In genomic region chr3:157499342-157499963, GRCh38 we compare ENCODE assay signal across 8 cellular contexts. TPM values are rescaled to one million over a fixed set of nuclear protein-coding genes. Genes with fewer than 3 reads are reported as not detected.
DNase-seq lines count a peak whose midpoint lies in the region; FAIRE-seq and TF ChIP-seq lines count a peak whose summit lies in the region.

No MANE protein-coding gene starts in this region.

- peak overlapping the region; percentile 67 for H4K91ac ChIP-seq in H1 (replicated peaks; ENCODE audit: insufficient read length, low read length)

- CTCF ChIA-PET in H1 (lab: Charles Lee; ENCODE audit: partially characterized antibody) = interaction anchor here (0.7 to 5.1 kb wide), 7 partner anchors 28 to 313 kb away, joined by 3 to 31 read pairs (median 3); no protein-coding TSS in a partner anchor
- CTCF ChIA-PET in activated naive CD4-positive, alpha-beta T cell treated with anti-CD3 and anti-CD28 coated beads, Interleukin-2, amount 10 ng/mL, durations not matched to agents 7 days and 5 days (lab: Charles Lee) = no interaction called here

- no peaks in the 10 kb centered on the region for H4K20me1 ChIP-seq in H1 (replicated peaks in 1 of 2; ENCODE audit: control insufficient read depth in 1 of 2, insufficient read depth in 2 of 2, low read length in 2 of 2)

- peak overlapping the region; percentile 77 for H2AFZ ChIP-seq in H1 (ENCODE audit: low read length)

- H2BK12ac ChIP-seq in H1 (ENCODE audit: low read depth, low read length) = peak overlapping the region; percentile 89; the same call in 1 of the 2 replicates

- H3K27ac ChIP-seq in H1 (ENCODE audit: low read depth, low read length) (peak overlapping the region; percentile 79), mesendoderm (ENCODE audit: low read depth, low read length) (no peak overlapping the region)

- H3K4ac ChIP-seq in H1 (replicated peaks; ENCODE audit: insufficient read length, low read depth, low read length) (no peak overlapping the region), mesendoderm (ENCODE audit: low read depth, low read length) (no peak overlapping the region)

- no peak overlapping the region for H3K4me3 Mint-ChIP-seq in activated naive CD4-positive, alpha-beta T cell treated with anti-CD3 and anti-CD28 coated beads, Interleukin-2, amount 10 ng/mL, durations not matched to agents 7 days and 5 days

- H3K56ac ChIP-seq in H1 (replicated peaks; ENCODE audit: insufficient read length, low read depth, low read length) = no peak overlapping the region
- H3K56ac ChIP-seq in mesendoderm (ENCODE audit: low read length) = peak overlapping the region; percentile 77

- H3K9ac ChIP-seq in H1 (replicated peaks in 1 of 4; ENCODE audit: extremely low read depth in 1 of 4, low read depth in 3 of 4, low read length in 3 of 4) (peak overlapping the region; percentile 63 to 82 (median 70)), mesendoderm (ENCODE audit: low read length) (peak overlapping the region; percentile 37)

- peaks cover 4 to 21% (median 18%) of the 10 kb centered on the region in 4 experiments; a peak in 5 of 7 replicates for H3K4me1 ChIP-seq in H1 (replicated peaks in 1 of 4; ENCODE audit: control insufficient read depth in 3 of 4, insufficient read depth in 4 of 4, low read length in 3 of 4)
- H3K4me1 ChIP-seq in mesendoderm (ENCODE audit: control insufficient read depth, low read depth, low read length) = peaks cover 8% of the 10 kb centered on the region

- no peak overlapping the region for H3K27ac Mint-ChIP-seq in activated naive CD4-positive, alpha-beta T cell treated with anti-CD3 and anti-CD28 coated beads, Interleukin-2, amount 10 ng/mL, durations not matched to agents 7 days and 5 days

- no peaks in the 10 kb centered on the region for H3K27me3 ChIP-seq in H1 (replicated peaks in 1 of 4; ENCODE audit: control insufficient read depth in 3 of 4, extremely low read depth in 1 of 4, insufficient read depth in 3 of 4, low read length in 3 of 4)
- no peaks in the 10 kb centered on the region for H3K27me3 ChIP-seq in mesendoderm (ENCODE audit: insufficient read depth, low read length, poor library complexity)

- TF ChIP-seq POLR2A in H1 (IDR thresholded peaks at IDR 0.05; ENCODE audit: control extremely low read depth in 1 of 2, low read depth in 2 of 2, low read length in 2 of 2) = peak in 1 of 2 experiments; percentile 91; a peak in 2 of 3 replicates

- TF ChIP-seq CTCF in LNCaP clone FGC (IDR thresholded peaks at IDR 0.05; ENCODE audit: control insufficient read depth, extremely low read depth, insufficient read depth) (no peak), H1 (IDR thresholded peaks at IDR 0.05; ENCODE audit: control extremely low read depth in 1 of 3, insufficient read depth in 1 of 3, low read depth in 1 of 3, low read length in 3 of 3) (no peak)

- 0 out of 2 replicates have a peak overlapping the region, but pooled peaks have one; percentile 48 for H2BK20ac ChIP-seq in H1 (ENCODE audit: low read length)

- H2AK5ac ChIP-seq in H1 (ENCODE audit: low read depth, low read length) = no peak overlapping the region
- H2AK5ac ChIP-seq in mesendoderm (ENCODE audit: low read length) = no peak overlapping the region

- H3K23ac ChIP-seq in H1 (ENCODE audit: insufficient read length) = no peak overlapping the region
- H3K23ac ChIP-seq in mesendoderm (ENCODE audit: low read length) = no peak overlapping the region

- H3K79me2 ChIP-seq in H1 (ENCODE audit: control insufficient read depth in 1 of 2, insufficient read depth in 2 of 2, low read length in 2 of 2) = peaks cover 0 to 4% of the 10 kb centered on the region in 2 experiments; a peak in 1 of 4 replicates
- no peaks in the 10 kb centered on the region for H3K79me2 ChIP-seq in mesendoderm (ENCODE audit: control insufficient read depth, insufficient read depth, low read length)

- no peaks in the 10 kb centered on the region for H3K36me3 Mint-ChIP-seq in activated naive CD4-positive, alpha-beta T cell treated with anti-CD3 and anti-CD28 coated beads, Interleukin-2, amount 10 ng/mL, durations not matched to agents 7 days and 5 days

- peaks cover 0 to 2% (median 0%) of the 10 kb centered on the region in 4 experiments; a peak in 1 of 8 replicates for H3K36me3 ChIP-seq in H1 (ENCODE audit: control insufficient read depth in 2 of 4, insufficient read depth in 4 of 4, low read length in 3 of 4)
- H3K36me3 ChIP-seq in mesendoderm (ENCODE audit: control insufficient read depth, insufficient read depth, low read length) = no peaks in the 10 kb centered on the region

- DNase-seq in 8988T (peak; percentile 12), LNCaP clone FGC (ENCODE audit: low read depth) (no peak), H1 (ENCODE audit: low read depth in 1 of 2, low spot score in 2 of 2) (peak; percentile 74 to 83), mesendoderm (peak; percentile 95), GM19240 (ENCODE audit: insufficient read length, low spot score) (no peak), NCI-H748 (lab: John Stamatoyannopoulos, UW; ENCODE audit: unreplicated experiment) (no peak), midbrain (lab: John Stamatoyannopoulos, UW) (no peak)
- no peak for DNase-seq in activated naive CD4-positive, alpha-beta T cell treated with anti-CD3 and anti-CD28 coated beads, Interleukin-2, amount 10 ng/mL, durations not matched to agents 7 days and 5 days

- POLR2A ChIA-PET in H1 (lab: Charles Lee; ENCODE audit: partially characterized antibody) = interaction anchor here (0.6 to 3.1 kb wide), 23 partner anchors 9 to 846 kb away, joined by 3 to 16 read pairs (median 3); partner anchors contain the start of genes CCNL1 and PTX3

- peak in 1 of 2 experiments; percentile 6; a peak in 2 of 4 replicates for TF ChIP-seq RAD21 in H1 (IDR thresholded peaks at IDR 0.05 in 1 of 2, conservative IDR thresholded peaks at IDR 0.05 in 1 of 2; ENCODE audit: low read depth in 2 of 2, low read length in 2 of 2)

- H3K4me1 Mint-ChIP-seq in activated naive CD4-positive, alpha-beta T cell treated with anti-CD3 and anti-CD28 coated beads, Interleukin-2, amount 10 ng/mL, durations not matched to agents 7 days and 5 days = no peaks in the 10 kb centered on the region

- H2BK5ac ChIP-seq in H1 (ENCODE audit: low read depth, low read length) = peak overlapping the region; percentile 85
- no peak overlapping the region for H2BK5ac ChIP-seq in mesendoderm (ENCODE audit: low read length)

- 2% methylated on average over 24 of the region's 24 CpGs; no CpG with 5 or more reads in 1 of the 2 experiments for WGBS in H1 (ENCODE audit: extremely low coverage in 1 of 2, insufficient coverage in 1 of 2, insufficient read length in 1 of 2, insufficient replicate concordance in 2 of 2, low coverage in 1 of 2, low lambda C conversion rate in 2 of 2, missing lambda C conversion rate in 1 of 2), 2 experiments
- no CpG with 5 or more reads among the region's 24 CpGs for WGBS in mesendoderm (ENCODE audit: extremely low coverage, insufficient coverage, low lambda C conversion rate)

- peaks cover 30% of the 10 kb centered on the region for H3K27me3 Mint-ChIP-seq in activated naive CD4-positive, alpha-beta T cell treated with anti-CD3 and anti-CD28 coated beads, Interleukin-2, amount 10 ng/mL, durations not matched to agents 7 days and 5 days

- FAIRE-seq in H1 (lab: Jason Lieb, UNC) = peak; percentile 90

- peak overlapping the region; percentile 71 to 95 for H3K4me2 ChIP-seq in H1 (ENCODE audit: insufficient read depth in 1 of 2, low read depth in 2 of 2, low read length in 2 of 2)
- H3K4me2 ChIP-seq in mesendoderm (ENCODE audit: low read length) = peak overlapping the region; percentile 49

- H3K4me3 ChIP-seq in LNCaP clone FGC (ENCODE audit: low read depth, low read length) (peak overlapping the region; percentile 44), H1 (ENCODE audit: extremely low read depth in 1 of 4, insufficient read depth in 2 of 4, low read depth in 3 of 4, low read length in 4 of 4) (peak overlapping the region; percentile 48 to 55 (median 50)), mesendoderm (ENCODE audit: low read length) (no peak overlapping the region)

- no peaks in the 10 kb centered on the region for H3K9me3 ChIP-seq in H1 (ENCODE audit: insufficient read depth in 2 of 2, low read depth in 1 of 2, low read length in 1 of 2)

- no peak overlapping the region for H4K8ac ChIP-seq in H1 (ENCODE audit: extremely low read depth, insufficient read depth, low read length)
- no peak overlapping the region for H4K8ac ChIP-seq in mesendoderm (ENCODE audit: low read depth, low read length)

- peaks cover 3% of the 10 kb centered on the region; the same call in 1 of the 2 replicates for H3K23me2 ChIP-seq in H1 (ENCODE audit: low read depth, low read length)

- peak in 1 of 2 experiments; percentile 65; a peak in 1 of 3 replicates for TF ChIP-seq EP300 in H1 (IDR thresholded peaks at IDR 0.05; ENCODE audit: borderline replicate concordance in 1 of 2, low read depth in 2 of 2, low read length in 2 of 2)

- H2BK120ac ChIP-seq in H1 (replicated peaks; ENCODE audit: low read depth, low read length) (peak overlapping the region; percentile 7), mesendoderm (ENCODE audit: low read depth, low read length) (no peak overlapping the region)

- H4K5ac ChIP-seq in H1 (ENCODE audit: insufficient read length, low read depth, low read length) = peak overlapping the region; percentile 57
- H4K5ac ChIP-seq in mesendoderm (ENCODE audit: low read length) = no peak overlapping the region

- no peak overlapping the region for H2BK15ac ChIP-seq in H1 (ENCODE audit: low read length)
- no peak overlapping the region for H2BK15ac ChIP-seq in mesendoderm (replicated peaks; ENCODE audit: low read depth)

- H3K79me1 ChIP-seq in H1 (ENCODE audit: low read depth, low read length) = no peaks in the 10 kb centered on the region
- H3K79me1 ChIP-seq in mesendoderm (ENCODE audit: low read length) = no peaks in the 10 kb centered on the region

- no peaks in the 10 kb centered on the region for H3K9me3 Mint-ChIP-seq in activated naive CD4-positive, alpha-beta T cell treated with anti-CD3 and anti-CD28 coated beads, Interleukin-2, amount 10 ng/mL, durations not matched to agents 7 days and 5 days

- no peak overlapping the region for H3K14ac ChIP-seq in H1 (ENCODE audit: insufficient read length)

- H3K18ac ChIP-seq in H1 (ENCODE audit: extremely low read depth, low read length) (peak overlapping the region; percentile 91), mesendoderm (ENCODE audit: low read length) (no peak overlapping the region)

TF ChIP-seq in H1, 55 proteins besides CTCF, POLR2A, EP300 and RAD21 (continues in another document):
- TF ChIP-seq TCF12 (IDR thresholded peaks at IDR 0.05; ENCODE audit: low read depth, low read length) (no peak), SUZ12 (IDR thresholded peaks at IDR 0.05; ENCODE audit: low read length) (no peak)

RNA-seq across cellular contexts. Expression of gene VEPH1, which starts 3.8 kb away (rescaled TPM):
- total RNA-seq in H1 (2021; fragmentation: NEBNext Ultra II Directional; extraction: Animal tissue kit (Norgen Biotek cat#: 25700)) = 10.9 and 18.3 TPM in 2 replicates
- polyA plus RNA-seq in H1 (2011; rRNA removed) = 9.1 and 12.0 TPM in 2 replicates
- polyA plus RNA-seq in H1 (2011; cell fraction: cytosol; rRNA removed) = 13.6 TPM
- polyA plus RNA-seq in H1 (2011; cell fraction: nucleus; rRNA removed) = 15.2 TPM
- 8.2 to 15.0 TPM (median 9.6 TPM) in 4 replicates for polyA plus RNA-seq in H1 (2012, experiment 1 of 2)
- 1.9 TPM for polyA plus RNA-seq in H1 (2012, experiment 2 of 2)
- 13.2 TPM for polyA plus RNA-seq in H1 (2013, experiment 1 of 2)
- 10.8 TPM for polyA plus RNA-seq in H1 (2013, experiment 2 of 2)
- 37.7 and 49.4 TPM in 2 replicates for polyA minus RNA-seq in H1 (2011; rRNA and poly(A)+ RNA removed)
- 7.2 TPM for polyA minus RNA-seq in H1 (2011; cell fraction: cytosol; rRNA and poly(A)+ RNA removed)
- 71.9 TPM for polyA minus RNA-seq in H1 (2011; cell fraction: nucleus; rRNA and poly(A)+ RNA removed)
- 4.3 TPM for polyA plus RNA-seq in mesendoderm (2013, experiment 1 of 2)
- polyA plus RNA-seq in mesendoderm (2013, experiment 2 of 2) = 4.6 TPM

Comparison
In these comparisons a context has a peak if more than half of its experiments do, and no peak if none do; other contexts are left out.
1. DNase-seq: peak in 8988T (single experiment), H1 (2 of 2) and mesendoderm (single experiment); none in LNCaP clone FGC (single experiment), GM19240 (single experiment), NCI-H748 (single experiment), midbrain (single experiment) and activated naive CD4-positive, alpha-beta T cell treated with anti-CD3 and anti-CD28 coated beads, Interleukin-2, amount 10 ng/mL, durations not matched to agents 7 days and 5 days (single experiment).